Comparison of ENCODE assay signal across 6 cellular contexts in the genomic region with DNA sequence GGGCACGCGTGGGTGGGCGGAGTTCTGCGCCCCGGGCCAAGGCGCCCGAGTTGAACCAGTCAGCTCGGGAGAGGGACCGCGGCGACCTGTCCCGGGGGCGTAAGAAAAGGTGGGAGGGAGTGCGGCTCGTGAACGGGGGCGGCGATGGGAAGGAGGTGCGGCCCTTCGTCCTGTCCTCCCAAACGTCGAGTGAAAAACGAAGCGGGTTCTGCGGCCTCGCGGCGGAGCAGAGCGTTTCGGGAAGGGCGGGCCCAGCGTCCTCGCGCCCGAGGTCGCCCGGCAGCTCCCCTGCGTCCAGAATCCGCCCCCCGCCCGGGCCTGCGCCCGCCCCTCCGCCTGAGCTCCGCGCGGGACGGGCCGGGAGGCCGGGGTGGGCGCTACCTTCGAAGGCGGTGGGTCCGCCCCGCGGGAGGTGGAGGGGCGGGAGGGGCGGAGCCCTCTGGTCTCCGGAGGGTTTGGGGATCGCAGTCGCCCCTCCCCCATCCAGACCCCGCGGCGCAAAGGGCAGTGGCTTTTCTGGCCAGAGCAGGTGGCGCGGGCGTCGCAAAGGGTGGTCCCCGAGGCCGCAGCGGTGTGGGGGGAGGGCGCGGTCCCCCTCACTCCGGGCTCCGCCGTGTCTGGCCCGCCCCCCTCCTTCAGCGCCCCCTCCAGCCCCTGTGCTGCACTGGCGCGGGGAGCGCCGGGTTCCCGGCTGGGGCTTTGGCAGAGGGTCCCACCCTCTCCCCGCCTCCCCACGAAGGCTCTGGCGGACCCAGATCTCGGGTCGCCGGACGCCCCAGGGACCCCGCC. TPM values are rescaled to one million over a fixed set of nuclear protein-coding genes. Genes with fewer than 3 reads are reported as not detected.
DNase-seq lines count a peak whose midpoint lies in the region; ATAC-seq, FAIRE-seq and TF ChIP-seq lines count a peak whose summit lies in the region.

No MANE protein-coding gene starts in this region.

- peak; percentile 31; the same call in 1 of the 2 replicates for TF ChIP-seq CTCF in WERI-Rb-1 (IDR thresholded peaks at IDR 0.05; ENCODE audit: low read depth, low read length)

- no peaks in the 10 kb centered on the region for H3K9me3 ChIP-seq in WERI-Rb-1 (ENCODE audit: severe bottlenecking)
- H3K9me3 ChIP-seq in subcutaneous abdominal adipose tissue (ENCODE audit: control insufficient read depth in 5 of 5, low read length in 5 of 5), result no peaks in the 10 kb centered on the region

- H3K36me3 ChIP-seq in H7 (replicated peaks; ENCODE audit: control insufficient read depth, insufficient read depth, low read length) (no peaks in the 10 kb centered on the region), WERI-Rb-1 (peaks cover 34% of the 10 kb centered on the region), subcutaneous abdominal adipose tissue (ENCODE audit: control insufficient read depth in 5 of 5, insufficient read depth in 5 of 5, low read length in 5 of 5) (no peaks in the 10 kb centered on the region)

- ATAC-seq in left cardiac atrium, result peak; percentile 38 to 54
- no peak for ATAC-seq in GM21576 (IDR thresholded peaks at IDR 0.05; ENCODE audit: unreplicated experiment)

- intact Hi-C loops in left cardiac atrium (cut with DNase I), result no loop called here

- DNase-seq in H7 (peak; percentile 87), WERI-Rb-1 (peak; percentile 84), left cardiac atrium (peak; percentile 40), GM12891 (ENCODE audit: insufficient read length, low spot score) (no peak)

- no peak overlapping the region for H3K9ac ChIP-seq in subcutaneous abdominal adipose tissue (ENCODE audit: low read length in 5 of 5)

- peaks cover 0 to 30% (median 22%) of the 10 kb centered on the region in 5 donors for H3K4me1 ChIP-seq in subcutaneous abdominal adipose tissue (ENCODE audit: control insufficient read depth in 5 of 5, insufficient read depth in 5 of 5, low read length in 5 of 5)

- H3K4me3 ChIP-seq in H7 (ENCODE audit: insufficient read depth, low read depth, low read length) (peak overlapping the region; percentile 56), WERI-Rb-1 (ENCODE audit: low read depth, low read length) (peak overlapping the region; percentile 94), subcutaneous abdominal adipose tissue (ENCODE audit: low read depth in 1 of 5, low read length in 5 of 5) (peak overlapping the region in 4 of 5 donors; percentile 47 to 60 (median 54))

- no peak for FAIRE-seq in GM12891 (lab: Jason Lieb, UNC)

- H3K27me3 ChIP-seq in H7 (ENCODE audit: control insufficient read depth, insufficient read depth, low read length) (peaks cover 12% of the 10 kb centered on the region), WERI-Rb-1 (ENCODE audit: insufficient read depth, low read depth, severe bottlenecking) (no peaks in the 10 kb centered on the region), subcutaneous abdominal adipose tissue (ENCODE audit: control insufficient read depth in 5 of 5, insufficient read depth in 4 of 5, low read length in 5 of 5) (peaks cover 10 to 19% (median 16%) of the 10 kb centered on the region in 5 donors)

- H3K27ac ChIP-seq in WERI-Rb-1 (peak overlapping the region; percentile 99), subcutaneous abdominal adipose tissue (ENCODE audit: low read depth, low read length) (no peak overlapping the region)

- no peak for TF ChIP-seq POLR2A in GM12891 (IDR thresholded peaks at IDR 0.05; ENCODE audit: low read depth, low read length)

TF ChIP-seq in GM12891, 5 proteins besides CTCF, POLR2A, EP300 and RAD21:
- TF ChIP-seq POLR2AphosphoS5 (IDR thresholded peaks at IDR 0.05; ENCODE audit: low read depth, low read length) (no peak), SPI1 (IDR thresholded peaks at IDR 0.05; ENCODE audit: low read depth, low read length) (no peak), PAX5 (IDR thresholded peaks at IDR 0.05; ENCODE audit: insufficient read depth, low read length, severe bottlenecking) (no peak), TAF1 (IDR thresholded peaks at IDR 0.05; ENCODE audit: low read depth, low read length) (no peak), POU2F2 (IDR thresholded peaks at IDR 0.05; ENCODE audit: low read depth, low read length) (no peak)

RNA-seq across cellular contexts. Expression of a gene that starts 0.8 kb away (rescaled TPM):
- 24.9 and 32.7 TPM in 2 replicates for total RNA-seq in H7 (2014; rRNA removed; shearing (Covaris generic))
- 1 to 10 TPM; 6.9 to 8.4 TPM for total RNA-seq in left cardiac atrium
- 1.7 TPM for polyA plus RNA-seq in GM12891 (2012; ENCODE audit: low read depth, missing spikeins)

RNA-seq across cellular contexts. Expression of a gene that starts 5.7 kb away (rescaled TPM):
- 15.1 and 22.4 TPM in 2 replicates for total RNA-seq in H7 (2014; rRNA removed; shearing (Covaris generic))
- 10 to 100 TPM; 13.5 to 17.3 TPM for total RNA-seq in left cardiac atrium
- 8.8 TPM for polyA plus RNA-seq in GM12891 (2012; ENCODE audit: low read depth, missing spikeins)

RNA-seq across cellular contexts. Expression of a gene that starts 25.5 kb away (rescaled TPM):
- total RNA-seq in H7 (2014; rRNA removed; shearing (Covaris generic)), result 17.0 and 21.4 TPM in 2 replicates
- 1 to 10 TPM; 5.7 to 7.9 TPM for total RNA-seq in left cardiac atrium
- 7.4 TPM for polyA plus RNA-seq in GM12891 (2012; ENCODE audit: low read depth, missing spikeins)

RNA-seq across cellular contexts. Expression of a gene that starts 44.1 kb away (rescaled TPM):
- not detected in 2 replicates for total RNA-seq in H7 (2014; rRNA removed; shearing (Covaris generic))
- total RNA-seq in left cardiac atrium, result 10 to 100 TPM in 1 of 2 donors, 1 to 10 TPM in 1; 1.4 to 10.1 TPM
- 0.51 TPM for polyA plus RNA-seq in GM12891 (2012; ENCODE audit: low read depth, missing spikeins)

RNA-seq across cellular contexts. Expression of a gene that starts 55.4 kb away (rescaled TPM):
- 24.2 and 26.2 TPM in 2 replicates for total RNA-seq in H7 (2014; rRNA removed; shearing (Covaris generic))
- 10 to 100 TPM; 36.8 to 44.9 TPM for total RNA-seq in left cardiac atrium
- polyA plus RNA-seq in GM12891 (2012; ENCODE audit: low read depth, missing spikeins), result 26.5 TPM
